25 cellular contexts compared by ENCODE assay signal in the genomic region with DNA sequence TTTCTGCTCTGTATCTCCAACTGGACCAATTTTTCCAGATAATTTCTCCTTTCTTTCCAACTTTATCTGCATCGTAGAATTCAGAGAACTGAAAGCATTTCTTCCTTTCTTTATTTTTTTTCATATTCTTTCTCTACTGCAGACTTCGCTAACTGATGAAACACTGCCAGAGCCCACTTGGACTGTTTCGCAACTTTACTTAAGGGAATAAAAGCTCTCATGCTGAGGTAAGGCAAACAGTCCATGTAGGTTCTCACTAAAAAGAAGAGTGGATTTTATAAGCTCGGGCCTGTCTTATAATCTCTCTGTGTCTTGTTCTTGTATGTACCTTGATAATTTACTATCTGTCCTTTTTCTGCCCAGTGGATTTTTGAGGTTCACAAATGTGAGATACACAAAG.
"Had no signal": no experiment of that assay in that cellular context is flagged by ENCODE, and none has a peak within 500 bp of the region (broad histone marks: within the 10 kb centered on the region; RNA-seq: fewer than 3 reads in every experiment).

No MANE protein-coding gene starts in this region.

- H3K4me3 Mint-ChIP-seq: activated CD4-positive, alpha-beta T cell treated with anti-CD3 and anti-CD28 coated beads for 36 hours; activated CD8-positive, alpha-beta memory T cell treated with anti-CD3 and anti-CD28 coated beads, Interleukin-2, amount 10 ng/mL, durations not matched to agents 7 days and 5 days; activated CD8-positive, alpha-beta T cell treated with anti-CD3 and anti-CD28 coated beads, Interleukin-2, amount 10 ng/mL, durations not matched to agents 7 days and 5 days; activated naive CD8-positive, alpha-beta T cell; activated T-cell treated with anti-CD3 and anti-CD28 coated beads, Interleukin-2, amount 50 U/mL, for 72 hours; naive B cell; T-helper 2 cell treated with Interferon-gamma antibody and Interleukin-4, amounts not matched to agents 5 μg/mL and 100 μg/mL, for 36 hours had no signal

- DNase-seq: activated CD4-positive, alpha-beta T cell treated with anti-CD3 and anti-CD28 coated beads for 36 hours; activated CD4-positive, CD25-positive, alpha-beta regulatory T cell; activated CD8-positive, alpha-beta memory T cell treated with anti-CD3 and anti-CD28 coated beads, Interleukin-2, amount 10 ng/mL, durations not matched to agents 7 days and 5 days; activated CD8-positive, alpha-beta T cell treated with anti-CD3 and anti-CD28 coated beads, Interleukin-2, amount 10 ng/mL, durations not matched to agents 7 days and 5 days; activated naive CD4-positive, alpha-beta T cell treated with Interleukin-2 at 50 U/mL for 16 hours; activated T-cell treated with anti-CD3 and anti-CD28 coated beads, Interleukin-2, amount 50 U/mL, for 72 hours; anterior cingulate cortex; dermis blood vessel endothelial cell; effector CD4-positive, alpha-beta T cell; esophagus squamous epithelium; foreskin melanocyte; heart right ventricle; kidney glomerular epithelial cell; naive B cell; pancreas; psoas muscle; stimulated activated CD4-positive, alpha-beta T cell treated with anti-CD3 and anti-CD28 coated beads, Interleukin-12 subunit alpha, Interleukin-12 subunit beta, amount 100 ng/mL, for 4 hours; stimulated activated CD4-positive, alpha-beta T cell treated with anti-CD3 and anti-CD28 coated beads, Interleukin-4, amount 100 ng/mL, for 1 hour; stimulated activated naive CD8-positive, alpha-beta T cell treated with anti-CD3 and anti-CD28 coated beads, Interleukin-15, Interleukin-2, amounts not matched to agents 100 U/mL and 50 U/mL, for 24 hours; T-helper 1 cell had no signal

- H3K4me3 ChIP-seq: esophagus squamous epithelium, pancreas, psoas muscle, skin epidermis had no signal

- H3K27ac Mint-ChIP-seq: activated CD4-positive, alpha-beta T cell treated with anti-CD3 and anti-CD28 coated beads for 36 hours; activated CD8-positive, alpha-beta memory T cell treated with anti-CD3 and anti-CD28 coated beads, Interleukin-2, amount 10 ng/mL, durations not matched to agents 7 days and 5 days; activated CD8-positive, alpha-beta T cell treated with anti-CD3 and anti-CD28 coated beads, Interleukin-2, amount 10 ng/mL, durations not matched to agents 7 days and 5 days; activated naive CD8-positive, alpha-beta T cell; activated T-cell treated with anti-CD3 and anti-CD28 coated beads, Interleukin-2, amount 50 U/mL, for 72 hours; naive B cell; T-helper 2 cell treated with Interferon-gamma antibody and Interleukin-4, amounts not matched to agents 5 μg/mL and 100 μg/mL, for 36 hours had no signal

- H3K4me1 Mint-ChIP-seq: activated CD4-positive, alpha-beta T cell treated with anti-CD3 and anti-CD28 coated beads for 36 hours; activated CD8-positive, alpha-beta memory T cell treated with anti-CD3 and anti-CD28 coated beads, Interleukin-2, amount 10 ng/mL, durations not matched to agents 7 days and 5 days; naive B cell had no signal

- H3K27ac ChIP-seq: epithelial cell of prostate, esophagus squamous epithelium, heart right ventricle, pancreas, psoas muscle, skin epidermis had no signal

- H3K36me3 ChIP-seq: esophagus squamous epithelium, heart right ventricle, pancreas had no signal

- ATAC-seq: activated CD4-positive, alpha-beta T cell treated with anti-CD3 and anti-CD28 coated beads for 36 hours; activated CD8-positive, alpha-beta memory T cell treated with anti-CD3 and anti-CD28 coated beads, Interleukin-2, amount 10 ng/mL, durations not matched to agents 7 days and 5 days; activated CD8-positive, alpha-beta T cell treated with anti-CD3 and anti-CD28 coated beads, Interleukin-2, amount 10 ng/mL, durations not matched to agents 7 days and 5 days; activated T-cell treated with anti-CD3 and anti-CD28 coated beads, Interleukin-2, amount 50 U/mL, for 72 hours; heart right ventricle; left lobe of liver; pancreas; psoas muscle; stimulated activated naive CD8-positive, alpha-beta T cell treated with anti-CD3 and anti-CD28 coated beads, Interleukin-15, Interleukin-2, amounts not matched to agents 100 U/mL and 50 U/mL, for 24 hours had no signal

- H3K27me3 Mint-ChIP-seq: activated CD4-positive, alpha-beta T cell treated with anti-CD3 and anti-CD28 coated beads for 36 hours; activated CD8-positive, alpha-beta memory T cell treated with anti-CD3 and anti-CD28 coated beads, Interleukin-2, amount 10 ng/mL, durations not matched to agents 7 days and 5 days; activated naive CD8-positive, alpha-beta T cell; naive B cell had no signal

- H3K4me1 ChIP-seq: esophagus squamous epithelium, heart right ventricle, pancreas, psoas muscle had no signal

- H3K9me3 ChIP-seq: esophagus squamous epithelium, pancreas, psoas muscle had no signal

- H3K36me3 Mint-ChIP-seq: activated CD8-positive, alpha-beta memory T cell treated with anti-CD3 and anti-CD28 coated beads, Interleukin-2, amount 10 ng/mL, durations not matched to agents 7 days and 5 days; activated naive CD8-positive, alpha-beta T cell; naive B cell had no signal

- H3K27me3 ChIP-seq: esophagus squamous epithelium, heart right ventricle, pancreas had no signal
